18 cellular contexts compared by ENCODE assay signal in genomic region chr1:4977701-4978100, GRCh38.
A peak's percentile ranks its signal among the peaks of the same experiment; 100 is the strongest.
DNase-seq lines count a peak whose midpoint lies in the region; ATAC-seq, FAIRE-seq and TF ChIP-seq lines count a peak whose summit lies in the region.
"Had no signal": no experiment of that assay in that cellular context is flagged by ENCODE, and none has a peak within 500 bp of the region (broad histone marks: within the 10 kb centered on the region; RNA-seq: fewer than 3 reads in every experiment).

No MANE protein-coding gene starts in this region.

- intact Hi-C loops in pancreas (cut with DNase I), result no loop called here
- intact Hi-C loops in activated CD8-positive, alpha-beta T cell treated with anti-CD3 and anti-CD28 coated beads for 36 hours (cut with micrococcal nuclease), result no loop called here

- CTCF ChIA-PET in activated naive CD4-positive, alpha-beta T cell treated with anti-CD3 and anti-CD28 coated beads, Interleukin-2, amount 10 ng/mL, durations not matched to agents 7 days and 5 days (lab: Charles Lee), result no interaction called here
- CTCF ChIA-PET in activated CD8-positive, alpha-beta T cell treated with anti-CD3 and anti-CD28 coated beads for 36 hours (lab: Charles Lee), result no interaction called here
- CTCF ChIA-PET in RWPE1 (lab: Yijun Ruan, JAX), result no interaction called here

- H3K4me3 ChIP-seq in coronary artery, result no peak overlapping the region
- H3K4me3 ChIP-seq in pancreas, result no peak overlapping the region
- H3K4me3 ChIP-seq: BLaER1 treated with 17β-estradiol and CSF1 and Interleukin-3, amounts not matched to agents 10 nM and 100 nM; GM12878 had no signal

- no peaks in the 10 kb centered on the region for H3K36me3 Mint-ChIP-seq in activated naive CD4-positive, alpha-beta T cell treated with anti-CD3 and anti-CD28 coated beads, Interleukin-2, amount 10 ng/mL, durations not matched to agents 7 days and 5 days
- no peaks in the 10 kb centered on the region for H3K36me3 Mint-ChIP-seq in activated CD8-positive, alpha-beta T cell treated with anti-CD3 and anti-CD28 coated beads for 36 hours (ENCODE audit: low read depth)
- H3K36me3 Mint-ChIP-seq: CD8-positive, alpha-beta T cell had no signal

- H3K27me3 ChIP-seq in pancreas, result no peaks in the 10 kb centered on the region
- H3K27me3 ChIP-seq: BLaER1 treated with 17β-estradiol and CSF1 and Interleukin-3, amounts not matched to agents 10 nM and 100 nM had no signal

- no peak overlapping the region for H3K27ac Mint-ChIP-seq in activated naive CD4-positive, alpha-beta T cell treated with anti-CD3 and anti-CD28 coated beads, Interleukin-2, amount 10 ng/mL, durations not matched to agents 7 days and 5 days
- no peak overlapping the region for H3K27ac Mint-ChIP-seq in activated CD8-positive, alpha-beta T cell treated with anti-CD3 and anti-CD28 coated beads for 36 hours
- H3K27ac Mint-ChIP-seq: B cell; CD8-positive, alpha-beta T cell; H9 had no signal

- no peaks in the 10 kb centered on the region for H3K4me1 ChIP-seq in pancreas
- H3K4me1 ChIP-seq: BLaER1 treated with 17β-estradiol and CSF1 and Interleukin-3, amounts not matched to agents 10 nM and 100 nM had no signal

- H3K4me3 Mint-ChIP-seq in activated naive CD4-positive, alpha-beta T cell treated with anti-CD3 and anti-CD28 coated beads, Interleukin-2, amount 10 ng/mL, durations not matched to agents 7 days and 5 days, result no peak overlapping the region
- H3K4me3 Mint-ChIP-seq in activated CD8-positive, alpha-beta T cell treated with anti-CD3 and anti-CD28 coated beads for 36 hours, result no peak overlapping the region
- H3K4me3 Mint-ChIP-seq: B cell; CD8-positive, alpha-beta T cell; H9 had no signal

- H3K9me3 Mint-ChIP-seq in activated naive CD4-positive, alpha-beta T cell treated with anti-CD3 and anti-CD28 coated beads, Interleukin-2, amount 10 ng/mL, durations not matched to agents 7 days and 5 days, result no peaks in the 10 kb centered on the region
- no peaks in the 10 kb centered on the region for H3K9me3 Mint-ChIP-seq in activated CD8-positive, alpha-beta T cell treated with anti-CD3 and anti-CD28 coated beads for 36 hours
- H3K9me3 Mint-ChIP-seq: CD8-positive, alpha-beta T cell had no signal

- peak; percentile 55 for DNase-seq in coronary artery (ENCODE audit: low spot score)
- peak; percentile 10 for DNase-seq in left kidney (ENCODE audit: low read depth, low spot score)
- peak in 1 of 6 donors; percentile 57 for DNase-seq in pancreas
- no peak for DNase-seq in activated naive CD4-positive, alpha-beta T cell treated with anti-CD3 and anti-CD28 coated beads, Interleukin-2, amount 10 ng/mL, durations not matched to agents 7 days and 5 days
- DNase-seq in activated CD8-positive, alpha-beta T cell treated with anti-CD3 and anti-CD28 coated beads for 36 hours, result no peak
- no peak for DNase-seq in OCI-M2 (lab: John Stamatoyannopoulos, UW; ENCODE audit: unreplicated experiment)
- DNase-seq in RWPE1 (ENCODE audit: low spot score), result no peak
- DNase-seq: DMS 273 treated with DMSO at 0.1 percent for 48 hours, DMS53, DND-41, EL, GOT3, H9 had no signal

- H3K27ac ChIP-seq in coronary artery, result no peak overlapping the region
- H3K27ac ChIP-seq in pancreas, result no peak overlapping the region
- no peak overlapping the region for H3K27ac ChIP-seq in RWPE1
- H3K27ac ChIP-seq: BLaER1 treated with 17β-estradiol and CSF1 and Interleukin-3, amounts not matched to agents 10 nM and 100 nM had no signal

- TF ChIP-seq CTCF in coronary artery (IDR thresholded peaks at IDR 0.05) (no peak), pancreas (IDR thresholded peaks at IDR 0.05) (no peak), RWPE1 (conservative IDR thresholded peaks at IDR 0.05; ENCODE audit: low read depth) (no peak)
- TF ChIP-seq CTCF in activated CD8-positive, alpha-beta T cell treated with anti-CD3 and anti-CD28 coated beads for 36 hours (IDR thresholded peaks at IDR 0.05), result no peak

- POLR2A ChIA-PET in activated CD8-positive, alpha-beta T cell treated with anti-CD3 and anti-CD28 coated beads for 36 hours (lab: Charles Lee), result no interaction called here
- POLR2A ChIA-PET in RWPE1 (lab: Yijun Ruan, JAX; ENCODE audit: low non-redundant PET), result no interaction called here

- H3K27me3 Mint-ChIP-seq in activated naive CD4-positive, alpha-beta T cell treated with anti-CD3 and anti-CD28 coated beads, Interleukin-2, amount 10 ng/mL, durations not matched to agents 7 days and 5 days, result no peaks in the 10 kb centered on the region
- peaks cover 7% of the 10 kb centered on the region for H3K27me3 Mint-ChIP-seq in activated CD8-positive, alpha-beta T cell treated with anti-CD3 and anti-CD28 coated beads for 36 hours

- H3K4me1 Mint-ChIP-seq in activated naive CD4-positive, alpha-beta T cell treated with anti-CD3 and anti-CD28 coated beads, Interleukin-2, amount 10 ng/mL, durations not matched to agents 7 days and 5 days, result no peaks in the 10 kb centered on the region
- no peaks in the 10 kb centered on the region for H3K4me1 Mint-ChIP-seq in activated CD8-positive, alpha-beta T cell treated with anti-CD3 and anti-CD28 coated beads for 36 hours (ENCODE audit: low read depth)
- H3K4me1 Mint-ChIP-seq: B cell had no signal

- H3K9me3 ChIP-seq in pancreas, result no peaks in the 10 kb centered on the region

- 25 to 28% methylated on average over 10 to 11 of the region's 11 CpGs for WGBS in pancreas, 2 donors

- FAIRE-seq in pancreas (lab: Jason Lieb, UNC), result no peak
- FAIRE-seq: GM12878, HepG2 had no signal

- ATAC-seq in pancreas, result peak in 3 of 4 donors; percentile 65 to 88 (median 65)
- no peak for ATAC-seq in activated CD8-positive, alpha-beta T cell treated with anti-CD3 and anti-CD28 coated beads for 36 hours
- ATAC-seq: CD8-positive, alpha-beta T cell; GM12878; HepG2 had no signal

- H3K36me3 ChIP-seq in pancreas, result no peaks in the 10 kb centered on the region
- H3K36me3 ChIP-seq: BLaER1 treated with 17β-estradiol and CSF1 and Interleukin-3, amounts not matched to agents 10 nM and 100 nM had no signal

Comparison
In these comparisons a context has a peak if more than half of its experiments do, and no peak if none do; other contexts are left out.
1. DNase-seq: peak in coronary artery (single experiment) and left kidney (single experiment); none in activated naive CD4-positive, alpha-beta T cell treated with anti-CD3 and anti-CD28 coated beads, Interleukin-2, amount 10 ng/mL, durations not matched to agents 7 days and 5 days (single experiment), activated CD8-positive, alpha-beta T cell treated with anti-CD3 and anti-CD28 coated beads for 36 hours (single experiment), OCI-M2 (single experiment) and RWPE1 (single experiment).